8 cellular contexts compared by ENCODE assay signal in the genomic region with DNA sequence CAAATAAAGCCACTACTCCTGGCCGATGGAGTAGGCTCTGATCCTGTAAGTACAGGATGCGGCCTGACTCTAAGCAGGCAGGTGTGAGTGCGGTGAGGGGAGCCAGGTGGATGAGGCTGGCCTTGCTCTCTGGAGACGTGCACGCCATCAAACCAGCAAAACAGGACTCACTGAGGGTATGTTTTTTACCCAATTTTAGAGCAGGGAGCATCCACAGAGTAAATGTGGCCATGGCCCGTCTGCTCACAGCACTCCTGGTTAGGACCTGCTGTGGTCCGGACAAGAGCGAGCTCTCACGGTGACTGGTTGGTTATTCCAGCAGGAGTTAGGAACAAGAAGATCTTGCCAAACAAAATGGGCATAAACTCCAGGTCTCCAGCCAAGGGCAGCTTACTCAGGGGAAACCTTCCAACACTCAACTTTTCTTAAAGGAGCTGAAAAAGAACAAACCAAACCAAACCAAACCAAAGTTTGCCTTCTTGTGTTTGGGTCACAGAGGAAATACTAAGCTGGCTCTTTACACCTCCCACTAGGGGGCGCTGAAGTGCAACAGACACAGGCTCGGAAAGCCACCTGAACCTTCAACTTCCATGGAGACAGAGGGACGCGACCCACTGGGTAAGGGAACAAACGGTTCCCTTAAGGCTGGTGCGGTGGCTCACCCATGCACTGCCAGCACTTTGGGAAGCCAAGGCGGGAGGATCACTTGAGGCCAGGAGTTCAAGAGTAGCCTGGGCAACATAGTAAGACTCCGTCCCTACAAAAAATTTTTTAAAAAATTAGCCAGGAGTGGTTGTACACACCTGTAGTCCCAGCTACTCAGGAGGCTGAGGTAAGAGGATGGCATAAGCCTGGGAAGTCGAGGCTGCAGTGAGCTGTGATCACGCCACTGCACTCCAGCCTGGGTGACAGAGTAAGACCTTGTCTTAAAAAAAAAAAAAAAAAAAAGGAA.
A peak's percentile ranks its signal among the peaks of the same experiment; 100 is the strongest.
DNase-seq lines count a peak whose midpoint lies in the region; ATAC-seq and TF ChIP-seq lines count a peak whose summit lies in the region.

No MANE protein-coding gene starts in this region.

- TF ChIP-seq CTCF in HFFc6 (IDR thresholded peaks at IDR 0.05): peak; percentile 98
- peak; percentile 91 to 94 (median 94) for TF ChIP-seq CTCF in right lobe of liver (IDR thresholded peaks at IDR 0.05)

- no peak for TF ChIP-seq POLR2A in right lobe of liver (IDR thresholded peaks at IDR 0.05)

- H3K4me1 Mint-ChIP-seq in HFFc6 (ENCODE audit: low read depth): peaks cover 8% of the 10 kb centered on the region

- 0 out of 2 replicates have a peak overlapping the region, but pooled peaks have one; percentile 12 for H3K27ac Mint-ChIP-seq in HFFc6

- H3K9me3 Mint-ChIP-seq in HFFc6: no peaks in the 10 kb centered on the region

- ATAC-seq in right lobe of liver: peak; percentile 51 to 71 (median 66)

- no peaks in the 10 kb centered on the region for H3K27me3 ChIP-seq in right lobe of liver

- peaks cover 0 to 74% (median 31%) of the 10 kb centered on the region in 4 donors for H3K4me1 ChIP-seq in right lobe of liver

- H3K4me3 Mint-ChIP-seq in HFFc6: no peak overlapping the region

- H3K4me3 ChIP-seq in right lobe of liver: no peak overlapping the region

- peaks cover 3% of the 10 kb centered on the region for H3K27me3 Mint-ChIP-seq in HFFc6 (ENCODE audit: insufficient read depth)

- H3K9me3 ChIP-seq in right lobe of liver: no peaks in the 10 kb centered on the region

- H3K36me3 Mint-ChIP-seq in HFFc6 (ENCODE audit: low read depth): peaks cover 7% of the 10 kb centered on the region; the same call in 1 of the 2 replicates

- 30% methylated on average over 12 of the region's 19 CpGs for WGBS in right lobe of liver (ENCODE audit: insufficient coverage, low coverage, low lambda C conversion rate, missing lambda C conversion rate)

- DNase-seq in AML-193 (lab: John Stamatoyannopoulos, UW): peak; percentile 62 to 76
- peak; percentile 61 for DNase-seq in HFFc6
- peak; percentile 92 for DNase-seq in NCI-H69 (lab: John Stamatoyannopoulos, UW)
- DNase-seq in activated CD4-positive, alpha-beta T cell treated with anti-CD3 and anti-CD28 coated beads, Interleukin-2, amount 50 U/mL, for 24 hours (ENCODE audit: low read depth in 1 of 2, low spot score in 1 of 2): peak; percentile 67 to 81
- DNase-seq in dedifferentiated amniotic fluid mesenchymal stem cell (ENCODE audit: extremely low spot score): peak; percentile 78
- DNase-seq in right lobe of liver: peak; percentile 84 to 90 (median 84)
- DNase-seq in stimulated activated CD4-positive, alpha-beta T cell treated with anti-CD3 and anti-CD28 coated beads, TNF-alpha, amount 100 ng/mL, for 1 hour (ENCODE audit: low read depth in 3 of 3, low spot score in 1 of 3): peak; percentile 57 to 70 (median 66)
- no peak for DNase-seq in OCI-M2 (lab: John Stamatoyannopoulos, UW; ENCODE audit: unreplicated experiment)

- H3K36me3 ChIP-seq in right lobe of liver: no peaks in the 10 kb centered on the region

- peak overlapping the region in 1 of 3 donors; percentile 16 for H3K27ac ChIP-seq in right lobe of liver

- intact Hi-C loops in right lobe of liver (cut with DNase I): no loop called here
